8 cellular contexts compared by ENCODE assay signal in the genomic region with DNA sequence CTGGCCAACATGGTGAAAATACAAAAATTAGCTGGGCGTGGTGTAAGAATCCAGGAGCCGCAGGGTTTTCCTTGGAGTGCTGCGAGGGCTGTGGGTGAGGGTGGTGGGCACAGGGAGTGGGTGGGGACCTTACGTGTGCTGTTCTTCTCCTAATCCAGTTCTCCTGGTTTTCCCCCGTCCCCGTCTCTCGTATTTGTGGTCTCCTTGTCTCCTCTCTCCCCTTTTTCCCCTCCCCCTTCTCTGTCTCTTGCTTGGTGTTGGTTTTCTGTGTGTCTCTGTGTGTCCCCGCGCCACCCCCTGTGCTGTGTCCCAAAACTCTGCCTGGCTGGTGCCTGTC. TPM values are rescaled to one million over a fixed set of nuclear protein-coding genes. Genes with fewer than 3 reads are reported as not detected.
A peak's percentile ranks its signal among the peaks of the same experiment; 100 is the strongest.
DNase-seq lines count a peak whose midpoint lies in the region; ATAC-seq and TF ChIP-seq lines count a peak whose summit lies in the region.

No MANE protein-coding gene starts in this region.

- H3K27ac Mint-ChIP-seq in activated naive CD8-positive, alpha-beta T cell treated with anti-CD3 and anti-CD28 coated beads for 36 hours: peak overlapping the region; percentile 50
- H3K27ac Mint-ChIP-seq in stimulated activated effector memory CD8-positive, alpha-beta T cell treated with anti-CD3 and anti-CD28 coated beads, Interleukin-12 subunit alpha, Interleukin-12 subunit beta, amount 100 ng/mL, for 72 hours: peak overlapping the region; percentile 99

- H3K36me3 Mint-ChIP-seq in activated naive CD8-positive, alpha-beta T cell treated with anti-CD3 and anti-CD28 coated beads for 36 hours: peaks cover 20% of the 10 kb centered on the region
- peaks cover 50% of the 10 kb centered on the region for H3K36me3 Mint-ChIP-seq in stimulated activated effector memory CD8-positive, alpha-beta T cell treated with anti-CD3 and anti-CD28 coated beads, Interleukin-12 subunit alpha, Interleukin-12 subunit beta, amount 100 ng/mL, for 72 hours

- peaks cover 9% of the 10 kb centered on the region for H3K4me1 Mint-ChIP-seq in activated naive CD8-positive, alpha-beta T cell treated with anti-CD3 and anti-CD28 coated beads for 36 hours
- H3K4me1 Mint-ChIP-seq in stimulated activated effector memory CD8-positive, alpha-beta T cell treated with anti-CD3 and anti-CD28 coated beads, Interleukin-12 subunit alpha, Interleukin-12 subunit beta, amount 100 ng/mL, for 72 hours: peaks cover 40% of the 10 kb centered on the region

- peak overlapping the region; percentile 89 for H3K4me3 ChIP-seq in HFF-Myc (replicated peaks; ENCODE audit: low read depth, low read length)
- peak overlapping the region; percentile 70; the same call in 1 of the 2 replicates for H3K4me3 ChIP-seq in iPS-18c (ENCODE audit: insufficient read depth, low read depth, low read length)

- TF ChIP-seq CTCF in HFF-Myc (IDR thresholded peaks at IDR 0.05; ENCODE audit: low read depth, low read length, missing control alignments) (no peak), omental fat pad (IDR thresholded peaks at IDR 0.05) (no peak)

- peak overlapping the region; percentile 97 for H3K4me3 Mint-ChIP-seq in activated naive CD8-positive, alpha-beta T cell treated with anti-CD3 and anti-CD28 coated beads for 36 hours
- H3K4me3 Mint-ChIP-seq in stimulated activated effector memory CD8-positive, alpha-beta T cell treated with anti-CD3 and anti-CD28 coated beads, Interleukin-12 subunit alpha, Interleukin-12 subunit beta, amount 100 ng/mL, for 72 hours: peak overlapping the region; percentile 94

- no peaks in the 10 kb centered on the region for H3K9me3 ChIP-seq in iPS-18c (ENCODE audit: control insufficient read depth, insufficient read depth, low read length)

- H3K27me3 Mint-ChIP-seq in activated naive CD8-positive, alpha-beta T cell treated with anti-CD3 and anti-CD28 coated beads for 36 hours: no peaks in the 10 kb centered on the region

- ATAC-seq in stimulated activated effector memory CD8-positive, alpha-beta T cell treated with anti-CD3 and anti-CD28 coated beads, Interleukin-12 subunit alpha, Interleukin-12 subunit beta, amount 100 ng/mL, for 72 hours: no peak
- ATAC-seq in omental fat pad (ENCODE audit: low FRiP score): no peak

- DNase-seq in HFF-Myc (ENCODE audit: extremely low read depth, low read depth) (no peak), RKO (ENCODE audit: low spot score) (no peak), omental fat pad (ENCODE audit: low spot score) (no peak), amygdala (lab: John Stamatoyannopoulos, UW) (no peak)
- DNase-seq in activated naive CD8-positive, alpha-beta T cell treated with anti-CD3 and anti-CD28 coated beads for 36 hours: no peak
- no peak for DNase-seq in stimulated activated effector memory CD8-positive, alpha-beta T cell treated with anti-CD3 and anti-CD28 coated beads, Interleukin-12 subunit alpha, Interleukin-12 subunit beta, amount 100 ng/mL, for 72 hours (ENCODE audit: low spot score in 2 of 2)
- DNase-seq in stimulated activated CD4-positive, alpha-beta T cell treated with anti-CD3 and anti-CD28 coated beads, Interleukin-2, amount 100 ng/mL, for 48 hours: no peak

- no peaks in the 10 kb centered on the region for H3K9me3 Mint-ChIP-seq in activated naive CD8-positive, alpha-beta T cell treated with anti-CD3 and anti-CD28 coated beads for 36 hours
- no peaks in the 10 kb centered on the region for H3K9me3 Mint-ChIP-seq in stimulated activated effector memory CD8-positive, alpha-beta T cell treated with anti-CD3 and anti-CD28 coated beads, Interleukin-12 subunit alpha, Interleukin-12 subunit beta, amount 100 ng/mL, for 72 hours

RNA-seq across cellular contexts. Expression of gene SELENOW, which starts 1.7 kb away (rescaled TPM):
- 100 to 1,000 TPM in 1 of 2 experiments, 10 to 100 TPM in 1; 99.1 to 107 TPM for total RNA-seq in activated naive CD8-positive, alpha-beta T cell treated with anti-CD3 and anti-CD28 coated beads for 36 hours
- 100 to 1,000 TPM; 198 to 420 (median 334) TPM for total RNA-seq in omental fat pad

RNA-seq across cellular contexts. Expression of gene TPRX1, which starts 24.2 kb away (rescaled TPM):
- not detected for total RNA-seq in activated naive CD8-positive, alpha-beta T cell treated with anti-CD3 and anti-CD28 coated beads for 36 hours
- total RNA-seq in omental fat pad: not detected

RNA-seq across cellular contexts. Expression of gene NOP53, which starts 34.8 kb away (rescaled TPM):
- 100 to 1,000 TPM; 248 to 249 TPM for total RNA-seq in activated naive CD8-positive, alpha-beta T cell treated with anti-CD3 and anti-CD28 coated beads for 36 hours
- 100 to 1,000 TPM; 212 to 267 (median 232) TPM for total RNA-seq in omental fat pad

RNA-seq across cellular contexts. Expression of gene CRX, which starts 41.6 kb away (rescaled TPM):
- total RNA-seq in activated naive CD8-positive, alpha-beta T cell treated with anti-CD3 and anti-CD28 coated beads for 36 hours: not detected
- not detected for total RNA-seq in omental fat pad
